ENCODE assay signal across 29 cellular contexts in genomic region chrX:22237479-22237878, GRCh38. TPM values are rescaled to one million over a fixed set of nuclear protein-coding genes. Genes with fewer than 3 reads are reported as not detected.
DNase-seq lines count a peak whose midpoint lies in the region; TF ChIP-seq lines count a peak whose summit lies in the region.
"Had no signal": no experiment of that assay in that cellular context is flagged by ENCODE, and none has a peak within 500 bp of the region (broad histone marks: within the 10 kb centered on the region; RNA-seq: fewer than 3 reads in every experiment).

No MANE protein-coding gene starts in this region.

- H4K20me1 ChIP-seq in SK-N-SH (ENCODE audit: insufficient read depth) = no peaks in the 10 kb centered on the region
- H4K20me1 ChIP-seq: BLaER1 treated with 17β-estradiol and CSF1 and Interleukin-3, amounts not matched to agents 10 nM and 100 nM had no signal

- peaks cover 44% of the 10 kb centered on the region for H3K9me3 Mint-ChIP-seq in nephron progenitor cell
- H3K9me3 Mint-ChIP-seq: CD4-positive, alpha-beta T cell had no signal

- H3K79me2 ChIP-seq in SK-N-SH (ENCODE audit: insufficient read depth) = no peaks in the 10 kb centered on the region

- H3K4me2 ChIP-seq in SK-N-SH = peak overlapping the region; percentile 48; the same call in 1 of the 2 replicates
- H3K4me2 ChIP-seq: BLaER1 treated with 17β-estradiol and CSF1 and Interleukin-3, amounts not matched to agents 10 nM and 100 nM; PC-9 had no signal

- no peak for TF ChIP-seq EP300 in SK-N-SH (IDR thresholded peaks at IDR 0.05; ENCODE audit: borderline replicate concordance in 1 of 2, low read depth in 1 of 2, low read length in 1 of 2)

- peaks cover 10% of the 10 kb centered on the region for H3F3A ChIP-seq in SK-N-SH (replicated peaks; ENCODE audit: insufficient read depth)

- no peaks in the 10 kb centered on the region for H3K27me3 ChIP-seq in SK-N-SH (ENCODE audit: insufficient read depth)
- H3K27me3 ChIP-seq: BLaER1 treated with 17β-estradiol and CSF1 and Interleukin-3, amounts not matched to agents 10 nM and 100 nM; SJCRH30 had no signal

- no peaks in the 10 kb centered on the region for H3K9me2 ChIP-seq in SK-N-SH

- H3K27ac Mint-ChIP-seq in nephron progenitor cell = peak overlapping the region; percentile 49
- H3K27ac Mint-ChIP-seq: CD4-positive, alpha-beta T cell had no signal

- CTCF ChIA-PET in SK-N-SH (lab: Yijun Ruan, JAX) = no interaction called here

- no peak for TF ChIP-seq RAD21 in SK-N-SH (IDR thresholded peaks at IDR 0.05; ENCODE audit: low read length)

- no peak overlapping the region for H3K4me3 Mint-ChIP-seq in nephron progenitor cell
- H3K4me3 Mint-ChIP-seq: CD4-positive, alpha-beta T cell had no signal

- no peak overlapping the region for H3K4me3 ChIP-seq in SK-N-SH (ENCODE audit: low read depth in 2 of 2, low read length in 1 of 2)
- H3K4me3 ChIP-seq: BLaER1 treated with 17β-estradiol and CSF1 and Interleukin-3, amounts not matched to agents 10 nM and 100 nM; GM12878; HAP-1; K562; PC-9; SJCRH30 had no signal

- H3K36me3 Mint-ChIP-seq in nephron progenitor cell (ENCODE audit: low read depth) = peaks cover 5% of the 10 kb centered on the region

- no peak overlapping the region for H3K9ac ChIP-seq in SK-N-SH
- H3K9ac ChIP-seq: BLaER1 treated with 17β-estradiol and CSF1 and Interleukin-3, amounts not matched to agents 10 nM and 100 nM had no signal

- H3K27ac ChIP-seq in SK-N-SH (ENCODE audit: low read depth in 2 of 2, low read length in 1 of 2) = peak overlapping the region in 1 of 2 experiments; percentile 66; a peak in 2 of 4 replicates
- H3K27ac ChIP-seq: BLaER1 treated with 17β-estradiol and CSF1 and Interleukin-3, amounts not matched to agents 10 nM and 100 nM; PC-9; SJCRH30 had no signal

- H3K27me3 Mint-ChIP-seq in nephron progenitor cell (ENCODE audit: low read depth, poor library complexity) = no peaks in the 10 kb centered on the region
- H3K27me3 Mint-ChIP-seq: CD4-positive, alpha-beta T cell had no signal

- DNase-seq in AG20443 (ENCODE audit: low spot score) = peak; percentile 9
- no peak for DNase-seq in SK-N-SH
- DNase-seq in fibroblast of gingiva (ENCODE audit: low read depth) = peak; percentile 21
- no peak for DNase-seq in nephron progenitor cell
- no peak for DNase-seq in NCI-H524 (lab: John Stamatoyannopoulos, UW)
- no peak for DNase-seq in NAMALWA (ENCODE audit: low spot score)
- DNase-seq in activated gamma-delta T cell treated with Interleukin-2 at 50 U/mL for 16 hours = no peak
- DNase-seq in activated T-cell treated with anti-CD3 and anti-CD28 coated beads, Interleukin-2, amount 50 U/mL, for 1 hour = no peak
- DNase-seq: 8988T; ACHN; CD4-positive, alpha-beta T cell; GOT3; Kasumi-1; MV-4-11; NCI-H1105 treated with DMSO at 0.1 percent for 48 hours; NCI-H146; NCI-H1930; NCI-H2107; NCI-H446; NCI-H526; NCI-H82; NK-92 treated with Interleukin-12 subunit alpha and Interleukin-12 subunit beta, amount 100 ng/mL, for 24 hours; PC-9; SJCRH30 had no signal

- no peaks in the 10 kb centered on the region for H3K4me1 ChIP-seq in SK-N-SH (ENCODE audit: control insufficient read depth in 1 of 2, insufficient read depth in 2 of 2, low read depth in 1 of 2, low read length in 1 of 2)
- H3K4me1 ChIP-seq: BLaER1 treated with 17β-estradiol and CSF1 and Interleukin-3, amounts not matched to agents 10 nM and 100 nM; HAP-1; SJCRH30 had no signal

- POLR2A ChIA-PET in SK-N-SH (lab: Yijun Ruan, JAX) = no interaction called here

- WGBS in SK-N-SH (ENCODE audit: low lambda C conversion rate) = 13% methylated on average over 2 of the region's 2 CpGs

- no peaks in the 10 kb centered on the region for H3K36me3 ChIP-seq in SK-N-SH (replicated peaks in 1 of 2; ENCODE audit: control insufficient read depth in 1 of 2, insufficient read depth in 2 of 2, low read length in 1 of 2)
- H3K36me3 ChIP-seq: HAP-1, SJCRH30 had no signal

- no peaks in the 10 kb centered on the region for H3K9me3 ChIP-seq in SK-N-SH
- H3K9me3 ChIP-seq: HAP-1, SJCRH30 had no signal

- H3K4me1 Mint-ChIP-seq in nephron progenitor cell = peaks cover 19% of the 10 kb centered on the region

- no peak overlapping the region; the same call in 1 of the 2 replicates for H2AFZ ChIP-seq in SK-N-SH (ENCODE audit: low read depth)
- H2AFZ ChIP-seq: PC-9 had no signal

- TF ChIP-seq CTCF in SK-N-SH (IDR thresholded peaks at IDR 0.05) (no peak), nephron progenitor cell (IDR thresholded peaks at IDR 0.05) (no peak)

TF ChIP-seq in SK-N-SH, 30 proteins besides CTCF, POLR2A, EP300 and RAD21:
- TF ChIP-seq MEF2A (IDR thresholded peaks at IDR 0.05; ENCODE audit: borderline replicate concordance, low read depth) (no peak), FOXJ3 (CRISPR knock-in tag; IDR thresholded peaks at IDR 0.05) (no peak), RXRA (IDR thresholded peaks at IDR 0.05; ENCODE audit: borderline replicate concordance, low read depth) (no peak), NFIC (IDR thresholded peaks at IDR 0.05; ENCODE audit: borderline replicate concordance) (no peak), PBX3 (IDR thresholded peaks at IDR 0.05) (no peak), YY1 (IDR thresholded peaks at IDR 0.05; ENCODE audit: low read depth) (no peak), MAX (IDR thresholded peaks at IDR 0.05; ENCODE audit: low read depth) (no peak)
TF ChIP-seq in SK-N-SH: peak in this region for 0.

RNA-seq across cellular contexts. Expression of gene CBLL2, which starts 35.2 kb away (rescaled TPM):
- polyA plus RNA-seq in SK-N-SH (2012; rRNA removed) = not detected in 2 replicates
- polyA plus RNA-seq in SK-N-SH (2012; cell fraction: cytosol; rRNA removed) = not detected in 2 replicates
- polyA plus RNA-seq in SK-N-SH (2012; cell fraction: nucleus; rRNA removed) = 0.02 TPM in 1 of 2 replicates, not detected in the other
- polyA plus RNA-seq: HepG2, K562 had no signal

Comparison
In these comparisons a context has a peak if more than half of its experiments do, and no peak if none do; other contexts are left out.
1. DNase-seq: peak in AG20443 (single experiment) and fibroblast of gingiva (single experiment); none in SK-N-SH (single experiment), nephron progenitor cell (single experiment), NCI-H524 (0 of 2), NAMALWA (single experiment), activated gamma-delta T cell treated with Interleukin-2 at 50 U/mL for 16 hours (single experiment) and activated T-cell treated with anti-CD3 and anti-CD28 coated beads, Interleukin-2, amount 50 U/mL, for 1 hour (single experiment).